Comparison of ENCODE assay signal across 27 cellular contexts in genomic region chr20:44087857-44088120, GRCh38.
"Had no signal": no experiment of that assay in that cellular context is flagged by ENCODE, and none has a peak within 500 bp of the region (broad histone marks: within the 10 kb centered on the region; RNA-seq: fewer than 3 reads in every experiment).

No MANE protein-coding gene starts in this region.

- ATAC-seq: activated CD8-positive, alpha-beta T cell treated with anti-CD3 and anti-CD28 coated beads for 36 hours; activated naive CD4-positive, alpha-beta T cell treated with anti-CD3 and anti-CD28 coated beads, Interleukin-2, amount 50 U/mL, for 72 hours; activated T-cell treated with anti-CD3 and anti-CD28 coated beads, Interleukin-2, amount 50 U/mL, for 72 hours; activated T-helper 17 cell treated with anti-CD3 and anti-CD28 coated beads, Interleukin-2, amount 50 U/mL, for 72 hours; body of pancreas; K562 had no signal

- H3K9me3 ChIP-seq: adrenal gland, body of pancreas had no signal

- H3K4me1 ChIP-seq: adrenal gland, body of pancreas had no signal

- H3K27ac ChIP-seq: adrenal gland, body of pancreas, PC-9 had no signal

- H3K27me3 ChIP-seq: adrenal gland, body of pancreas had no signal

- H3K27ac Mint-ChIP-seq: activated CD4-positive, alpha-beta T cell treated with anti-CD3 and anti-CD28 coated beads, Interleukin-2, amount 10 ng/mL, durations not matched to agents 24 days and 14 days; activated CD8-positive, alpha-beta T cell treated with anti-CD3 and anti-CD28 coated beads for 36 hours; activated naive CD4-positive, alpha-beta T cell treated with anti-CD3 and anti-CD28 coated beads, Interleukin-2, amount 50 U/mL, for 72 hours; activated T-cell treated with anti-CD3 and anti-CD28 coated beads, Interleukin-2, amount 50 U/mL, for 72 hours; activated T-helper 17 cell treated with anti-CD3 and anti-CD28 coated beads, Interleukin-2, amount 50 U/mL, for 72 hours had no signal

- FAIRE-seq: astrocyte, K562, RCC 7860 had no signal

- H3K4me3 ChIP-seq: adrenal gland, body of pancreas, K562, PC-9 had no signal

- H3K4me1 Mint-ChIP-seq: activated T-helper 17 cell treated with anti-CD3 and anti-CD28 coated beads, Interleukin-2, amount 50 U/mL, for 72 hours had no signal

- H3K36me3 Mint-ChIP-seq: activated naive CD4-positive, alpha-beta T cell treated with anti-CD3 and anti-CD28 coated beads, Interleukin-2, amount 50 U/mL, for 72 hours had no signal

- H3K4me3 Mint-ChIP-seq: activated CD4-positive, alpha-beta T cell treated with anti-CD3 and anti-CD28 coated beads, Interleukin-2, amount 10 ng/mL, durations not matched to agents 24 days and 14 days; activated CD8-positive, alpha-beta T cell treated with anti-CD3 and anti-CD28 coated beads for 36 hours; activated T-cell treated with anti-CD3 and anti-CD28 coated beads, Interleukin-2, amount 50 U/mL, for 72 hours; activated T-helper 17 cell treated with anti-CD3 and anti-CD28 coated beads, Interleukin-2, amount 50 U/mL, for 72 hours had no signal

- H3K9me3 Mint-ChIP-seq: activated CD4-positive, alpha-beta T cell treated with anti-CD3 and anti-CD28 coated beads, Interleukin-2, amount 10 ng/mL, durations not matched to agents 24 days and 14 days; activated CD8-positive, alpha-beta T cell treated with anti-CD3 and anti-CD28 coated beads for 36 hours; activated naive CD4-positive, alpha-beta T cell treated with anti-CD3 and anti-CD28 coated beads, Interleukin-2, amount 50 U/mL, for 72 hours; activated T-cell treated with anti-CD3 and anti-CD28 coated beads, Interleukin-2, amount 50 U/mL, for 72 hours; activated T-helper 17 cell treated with anti-CD3 and anti-CD28 coated beads, Interleukin-2, amount 50 U/mL, for 72 hours had no signal

- H3K36me3 ChIP-seq: adrenal gland had no signal

- DNase-seq: activated CD4-positive, alpha-beta T cell treated with anti-CD3 and anti-CD28 coated beads, Interleukin-2, amount 10 ng/mL, durations not matched to agents 24 days and 14 days; activated CD4-positive, alpha-beta T cell treated with anti-CD3 and anti-CD28 coated beads, Interleukin-2, amount 50 U/mL, for 4 hours; activated CD8-positive, alpha-beta T cell treated with anti-CD3 and anti-CD28 coated beads for 36 hours; activated effector memory CD4-positive, alpha-beta T cell treated with anti-CD3 and anti-CD28 coated beads, Interleukin-2, amount 50 U/mL, for 16 hours; activated naive CD4-positive, alpha-beta T cell treated with Interleukin-2 at 50 U/mL for 16 hours; activated T-cell treated with anti-CD3 and anti-CD28 coated beads, Interleukin-2, amount 50 U/mL, for 1 hour; activated T-cell treated with anti-CD3 and anti-CD28 coated beads, Interleukin-2, amount 50 U/mL, for 72 hours; adrenal gland; body of pancreas; central memory CD4-positive, alpha-beta T cell; NCI-H1105; NCI-H1417 treated with DMSO at 0.1 percent for 48 hours; NCI-H187 treated with DMSO at 0.1 percent for 48 hours; NCI-H2081 treated with DMSO at 0.1 percent for 48 hours; NCI-H345; NCI-H524 treated with DMSO at 0.1 percent for 48 hours; PC-9; Right ventricle myocardium superior; SW 1271; T-helper 1 cell; T-helper 2 cell; T-helper 9 cell had no signal
